In genomic region chr2:149611100-149611820, GRCh38 we compare ENCODE assay signal across 9 cellular contexts. TPM values are rescaled to one million over a fixed set of nuclear protein-coding genes. Genes with fewer than 3 reads are reported as not detected.
DNase-seq lines count a peak whose midpoint lies in the region; ATAC-seq and TF ChIP-seq lines count a peak whose summit lies in the region.
"Had no signal": no experiment of that assay in that cellular context is flagged by ENCODE, and none has a peak within 500 bp of the region (broad histone marks: within the 10 kb centered on the region; RNA-seq: fewer than 3 reads in every experiment).

No MANE protein-coding gene starts in this region.

- no peaks in the 10 kb centered on the region for H3K27me3 ChIP-seq in Panc1 (ENCODE audit: control insufficient read depth, insufficient read depth, low read length)

- TF ChIP-seq CTCF in Panc1 (IDR thresholded peaks at IDR 0.05) (peak; percentile 41), fibroblast of villous mesenchyme (IDR thresholded peaks at IDR 0.05; ENCODE audit: insufficient read depth, low read depth, low read length) (peak; percentile 39), type B pancreatic cell (conservative IDR thresholded peaks at IDR 0.05) (peak; percentile 34)

- peaks cover 8% of the 10 kb centered on the region for H3K9me3 Mint-ChIP-seq in type B pancreatic cell

- DNase-seq in NCI-H748 (lab: John Stamatoyannopoulos, UW; ENCODE audit: unreplicated experiment) = peak; percentile 34
- no peak for DNase-seq in NCI-H748 treated with DMSO at 0.1 percent for 48 hours (lab: John Stamatoyannopoulos, UW)
- DNase-seq in Panc1 (ENCODE audit: low read depth, low spot score) = no peak
- DNase-seq in fibroblast of villous mesenchyme (ENCODE audit: low read depth) = no peak
- no peak for DNase-seq in type B pancreatic cell (ENCODE audit: extremely low spot score, unreplicated experiment)
- DNase-seq in iPS-NIHi11 (ENCODE audit: low spot score) = no peak
- DNase-seq: caudate nucleus had no signal

- H3K4me3 ChIP-seq in Panc1 (ENCODE audit: low read depth in 2 of 2, low read length in 2 of 2) (no peak overlapping the region), fibroblast of villous mesenchyme (ENCODE audit: low read depth, low read length) (no peak overlapping the region)

- H3K36me3 ChIP-seq in Panc1 (ENCODE audit: control insufficient read depth, insufficient read depth, low read length) = no peaks in the 10 kb centered on the region

- in situ Hi-C loops in Panc1 (cut with HindIII; ENCODE audit: low pct_unique_long_range_greater_than_20kb, low sequenced_read_pairs) = no loop called here

- no peaks in the 10 kb centered on the region for H3K9me3 ChIP-seq in Panc1 (ENCODE audit: control insufficient read depth, insufficient read depth, low read depth, low read length)

- peaks cover 5% of the 10 kb centered on the region for H3K36me3 Mint-ChIP-seq in type B pancreatic cell

- H3K27ac Mint-ChIP-seq in type B pancreatic cell = no peak overlapping the region

- no peak overlapping the region for H3K27ac ChIP-seq in Panc1 (ENCODE audit: low read length)

- CTCF ChIA-PET in Panc1 (lab: Charles Lee) = no interaction called here

- intact Hi-C loops in Panc1 (cut with micrococcal nuclease; ENCODE audit: unreplicated experiment) = no loop called here

- POLR2A ChIA-PET in Panc1 (lab: Charles Lee) = no interaction called here

- H3K4me1 Mint-ChIP-seq in type B pancreatic cell (ENCODE audit: unreplicated experiment) = peaks cover 17% of the 10 kb centered on the region

- H3K4me1 ChIP-seq in Panc1 (ENCODE audit: control insufficient read depth, insufficient read depth, low read length) = peaks cover 5% of the 10 kb centered on the region; the same call in 1 of the 2 replicates

- ATAC-seq in Panc1 (peak; percentile 58; the same call in 1 of the 2 replicates), GM19452 (IDR thresholded peaks at IDR 0.05; ENCODE audit: unreplicated experiment) (no peak), GM18873 (IDR thresholded peaks at IDR 0.05; ENCODE audit: low FRiP score, unreplicated experiment) (no peak)

- BruUV-seq in Panc1 (replicated peaks; lab: Mats Ljungman, UMichigan) = no TSS peak

- H3K4me3 Mint-ChIP-seq in type B pancreatic cell = no peak overlapping the region

- no peaks in the 10 kb centered on the region for H3K27me3 Mint-ChIP-seq in type B pancreatic cell

RNA-seq across cellular contexts. Expression of gene MMADHC, which starts 23.7 kb away (rescaled TPM):
- 120 TPM for total RNA-seq in Panc1 (2021; ENCODE audit: unreplicated experiment)
- 58.3 TPM for polyA plus RNA-seq in Panc1 (2012; ENCODE audit: insufficient read length)
- total RNA-seq in fibroblast of villous mesenchyme = 173 and 265 TPM in 2 replicates
- total RNA-seq in type B pancreatic cell (ENCODE audit: low replicate concordance) = 87.3 and 98.0 TPM in 2 replicates
